8 cellular contexts compared by ENCODE assay signal in genomic region chr10:119597405-119598186, GRCh38. TPM values are rescaled to one million over a fixed set of nuclear protein-coding genes. Genes with fewer than 3 reads are reported as not detected.
DNase-seq lines count a peak whose midpoint lies in the region; ATAC-seq, FAIRE-seq and TF ChIP-seq lines count a peak whose summit lies in the region.

No MANE protein-coding gene starts in this region.

- DNase-seq in heart right ventricle (no peak), Right ventricle myocardium inferior (ENCODE audit: missing footprints) (no peak), RWPE1 (ENCODE audit: low spot score) (no peak), fibroblast of pulmonary artery (ENCODE audit: low read depth) (no peak), small intestine (no peak), MV-4-11 (lab: John Stamatoyannopoulos, UW) (no peak)

- H3K4me3 ChIP-seq in heart right ventricle (peak overlapping the region in 9 of 10 donors; percentile 72 to 94 (median 86)), fibroblast of pulmonary artery (replicated peaks; ENCODE audit: low read depth, low read length) (peak overlapping the region; percentile 96), small intestine (ENCODE audit: low read depth in 1 of 2, low read length in 2 of 2) (peak overlapping the region; percentile 38 to 97)

- H3K9me3 ChIP-seq in heart right ventricle: peaks cover 0 to 4% (median 0%) of the 10 kb centered on the region in 11 donors
- H3K9me3 ChIP-seq in small intestine (ENCODE audit: control insufficient read depth, low read depth): no peaks in the 10 kb centered on the region

- WGBS in heart right ventricle, 2 donors: 48 to 49% methylated on average over 21 of the region's 21 CpGs
- WGBS in small intestine, 3 donors: 42 to 46% (median 43%) methylated on average over 21 of the region's 21 CpGs

- CTCF ChIA-PET in RWPE1 (lab: Yijun Ruan, JAX): interaction anchor here (3.5 kb wide), 1 partner anchor 11 kb away, joined by 16 read pairs; no protein-coding TSS in a partner anchor

- H3K36me3 ChIP-seq in heart right ventricle (peaks cover 0 to 13% (median 0%) of the 10 kb centered on the region in 9 donors), small intestine (ENCODE audit: control insufficient read depth in 2 of 2, insufficient read depth in 2 of 2, low read length in 2 of 2) (no peaks in the 10 kb centered on the region)

- H3K27me3 ChIP-seq in heart right ventricle (no peaks in the 10 kb centered on the region), small intestine (ENCODE audit: control insufficient read depth in 2 of 2, insufficient read depth in 2 of 2, low read length in 2 of 2) (no peaks in the 10 kb centered on the region)

- POLR2A ChIA-PET in RWPE1 (lab: Yijun Ruan, JAX; ENCODE audit: low non-redundant PET): interaction anchor here (1.6 kb wide), 1 partner anchor 55 kb away, joined by 7 read pairs; the partner anchor contains the start of gene RGS10

- intact Hi-C loops in heart right ventricle (cut with DNase I) (loop anchor here in 6 of 10 donors (1.0 to 10.0 kb wide), 10 partner anchors 53 to 423 kb away; partner anchors contain the start of genes BAG3 (in 5 of the 6), MCMBP (in 2 of the 6), INPP5F (in 1 of the 6) and PRDX3 (in 1 of the 6)), Right ventricle myocardium inferior (cut with DNase I) (loop anchor here (2.0 to 5.0 kb wide), 2 partner anchors 53 to 130 kb away; partner anchors contain the start of genes BAG3 and INPP5F)

- ATAC-seq in heart right ventricle: no peak
- ATAC-seq in Right ventricle myocardium inferior: no peak
- ATAC-seq in HG03521 (IDR thresholded peaks at IDR 0.05; ENCODE audit: unreplicated experiment): no peak
- no peak for ATAC-seq in GM18517 (IDR thresholded peaks at IDR 0.05; ENCODE audit: unreplicated experiment)

- H3K4me1 ChIP-seq in heart right ventricle (peaks cover 3 to 40% (median 38%) of the 10 kb centered on the region in 9 donors), small intestine (ENCODE audit: control insufficient read depth in 2 of 2, insufficient read depth in 1 of 2, low read depth in 1 of 2, low read length in 1 of 2) (peaks cover 2 to 7% of the 10 kb centered on the region in 2 donors)

- H3K27ac ChIP-seq in heart right ventricle (peak overlapping the region in 7 of 10 donors; percentile 92 to 99 (median 98)), RWPE1 (peak overlapping the region; percentile 97), small intestine (ENCODE audit: low read depth in 1 of 2, low read length in 1 of 2) (peak overlapping the region in 1 of 2 donors; percentile 99)

- no peak for FAIRE-seq in small intestine (lab: Jason Lieb, UNC)

- TF ChIP-seq CTCF in heart right ventricle (IDR thresholded peaks at IDR 0.05) (no peak), RWPE1 (conservative IDR thresholded peaks at IDR 0.05; ENCODE audit: low read depth) (no peak), fibroblast of pulmonary artery (IDR thresholded peaks at IDR 0.05; ENCODE audit: low read length, missing control alignments) (no peak)

RNA-seq across cellular contexts. Expression of gene TIAL1, which starts 0.8 kb away (rescaled TPM):
- 10 to 100 TPM; 65.3 to 94.6 (median 70.7) TPM for total RNA-seq in heart right ventricle
- polyA plus RNA-seq in heart right ventricle: 10 to 100 TPM; 35.9 to 40.7 TPM
- total RNA-seq in Right ventricle myocardium inferior: 74.0 TPM
- polyA plus RNA-seq in small intestine: 10 to 100 TPM; 43.8 to 56.4 (median 45.5) TPM

RNA-seq across cellular contexts. Expression of gene BAG3, which starts 53.6 kb away (rescaled TPM):
- 100 to 1,000 TPM; 115 to 191 (median 145) TPM for total RNA-seq in heart right ventricle
- polyA plus RNA-seq in heart right ventricle: 100 to 1,000 TPM in 1 of 2 donors, 10 to 100 TPM in 1; 42.5 to 193 TPM
- 152 TPM for total RNA-seq in Right ventricle myocardium inferior
- polyA plus RNA-seq in small intestine: 10 to 100 TPM in 2 of 3 donors, 1 to 10 TPM in 1; 9.5 to 15.3 (median 11.2) TPM

RNA-seq across cellular contexts. Expression of gene RGS10, which starts 55.1 kb away (rescaled TPM):
- total RNA-seq in heart right ventricle (10 to 100 TPM in 1 of 10 donors, 1 to 10 TPM in 9; 1.9 to 16.5 (median 3.6) TPM), Right ventricle myocardium inferior (7.2 TPM)
- polyA plus RNA-seq in heart right ventricle (1 to 10 TPM; 8.4 to 9.0 TPM), small intestine (10 to 100 TPM in 2 of 3 donors, 1 to 10 TPM in 1; 9.6 to 77.8 (median 25.4) TPM)
